1 cellular context compared by ENCODE assay signal in the genomic region with DNA sequence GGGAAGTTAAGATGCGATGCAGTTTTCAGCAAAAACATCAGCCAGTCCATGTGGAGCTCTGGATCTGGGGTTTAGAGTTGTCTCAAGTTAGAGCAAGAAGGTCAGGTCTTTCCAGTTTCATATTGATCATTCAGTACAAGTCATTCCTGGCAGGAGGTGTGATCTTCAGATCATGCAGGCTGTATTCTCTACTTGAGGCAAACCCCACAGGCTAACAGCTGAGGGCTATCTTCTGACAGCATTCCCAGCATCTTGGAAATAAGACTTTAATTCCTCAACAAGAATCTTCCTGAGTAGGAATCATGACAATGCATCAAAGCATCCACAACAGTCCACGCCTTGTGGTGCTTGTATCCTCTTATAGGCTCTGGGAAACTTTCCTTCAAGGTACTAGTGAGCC.
TF ChIP-seq lines count a peak whose summit lies in the region.

No MANE protein-coding gene starts in this region.

TF ChIP-seq in IMR-90, 13 proteins besides CTCF, POLR2A, EP300 and RAD21 (continued from another document):
- TF ChIP-seq ELK1 (IDR thresholded peaks at IDR 0.05; ENCODE audit: borderline replicate concordance, low read depth, low read length) (no peak), MAFK (IDR thresholded peaks at IDR 0.05; ENCODE audit: low read depth, low read length) (no peak), NFE2L2 (IDR thresholded peaks at IDR 0.05; ENCODE audit: low read depth, low read length) (no peak), RCOR1 (IDR thresholded peaks at IDR 0.05; ENCODE audit: insufficient replicate concordance, low read length) (no peak), SMC3 (IDR thresholded peaks at IDR 0.05; ENCODE audit: low read depth, low read length) (no peak)
